ENCODE assay signal across 1 cellular context in genomic region chr4:80096175-80096850, GRCh38.
TF ChIP-seq lines count a peak whose summit lies in the region.

No MANE protein-coding gene starts in this region.

TF ChIP-seq in IMR-90, 13 proteins besides CTCF, POLR2A, EP300 and RAD21:
- no peak for TF ChIP-seq CEBPB (IDR thresholded peaks at IDR 0.05; ENCODE audit: low read depth, low read length)
- TF ChIP-seq MAFK (IDR thresholded peaks at IDR 0.05; ENCODE audit: low read depth, low read length): peak; percentile 68
